In genomic region chr17:4127555-4127954, GRCh38 we compare ENCODE assay signal across 19 cellular contexts. TPM values are rescaled to one million over a fixed set of nuclear protein-coding genes. Genes with fewer than 3 reads are reported as not detected.
A peak's percentile ranks its signal among the peaks of the same experiment; 100 is the strongest.
DNase-seq lines count a peak whose midpoint lies in the region; ATAC-seq and TF ChIP-seq lines count a peak whose summit lies in the region.
"Had no signal": no experiment of that assay in that cellular context is flagged by ENCODE, and none has a peak within 500 bp of the region (broad histone marks: within the 10 kb centered on the region; RNA-seq: fewer than 3 reads in every experiment).

No MANE protein-coding gene starts in this region.

- H3K36me3 Mint-ChIP-seq in T-helper 17 cell (ENCODE audit: low read depth) = peaks cover 12% of the 10 kb centered on the region

- no peaks in the 10 kb centered on the region for H3K9me3 ChIP-seq in T-helper 17 cell (ENCODE audit: control insufficient read depth, low read length, poor library complexity, severe bottlenecking)

- no peak for TF ChIP-seq CTCF in GM12865 (IDR thresholded peaks at IDR 0.05; ENCODE audit: insufficient read depth, low read depth, low read length, missing control alignments)

- ATAC-seq in T-helper 17 cell (no peak), HG03354 (IDR thresholded peaks at IDR 0.05; ENCODE audit: poor library complexity, severe bottlenecking, unreplicated experiment) (no peak), HG02970 (IDR thresholded peaks at IDR 0.05; ENCODE audit: low FRiP score, unreplicated experiment) (no peak)

- no peak overlapping the region for H3K4me3 Mint-ChIP-seq in T-helper 17 cell
- H3K4me3 Mint-ChIP-seq: CD14-positive monocyte had no signal

- no peak overlapping the region for H3K4me3 ChIP-seq in GM12865 (ENCODE audit: low read depth, low read length)
- H3K4me3 ChIP-seq: GM12878 had no signal

- H3K4me1 Mint-ChIP-seq in T-helper 17 cell = peaks cover 45% of the 10 kb centered on the region

- no peaks in the 10 kb centered on the region for H3K27me3 Mint-ChIP-seq in T-helper 17 cell

- peak overlapping the region; percentile 47 for H3K27ac Mint-ChIP-seq in T-helper 17 cell

- DNase-seq in NCI-H2171 treated with DMSO at 0.1 percent for 48 hours (lab: John Stamatoyannopoulos, UW) = peak; percentile 7
- DNase-seq in NCI-H2171 (lab: John Stamatoyannopoulos, UW) = no peak
- DNase-seq in GM12865 (ENCODE audit: low read depth) = peak; percentile 34
- DNase-seq in T-helper 17 cell = no peak
- peak; percentile 22 for DNase-seq in iris pigment epithelial cell (ENCODE audit: low read depth)
- no peak for DNase-seq in GM03348 (ENCODE audit: low spot score)
- DNase-seq: DMS79 treated with DMSO at 0.1 percent for 48 hours; NCI-H1048; NCI-H1436; NCI-H1930; NCI-H446; NCI-H526 treated with DMSO at 0.1 percent for 48 hours; NK-92 treated with Interleukin-12 subunit alpha and Interleukin-12 subunit beta, amount 100 ng/mL, for 24 hours; OCI-M1; Right ventricle myocardium superior had no signal

RNA-seq across cellular contexts. Expression of gene ZZEF1, which starts 15.3 kb away (rescaled TPM):
- total RNA-seq in T-helper 17 cell = 100 to 1,000 TPM; 117 to 123 TPM

RNA-seq across cellular contexts. Expression of gene CYB5D2, which starts 15.4 kb away (rescaled TPM):
- total RNA-seq in T-helper 17 cell = 1 to 10 TPM; 7.8 to 8.2 TPM

Comparison
In these comparisons a context has a peak if more than half of its experiments do, and no peak if none do; other contexts are left out.
1. DNase-seq: peak in NCI-H2171 treated with DMSO at 0.1 percent for 48 hours (single experiment), GM12865 (single experiment) and iris pigment epithelial cell (single experiment); none in NCI-H2171 (single experiment), T-helper 17 cell (0 of 3) and GM03348 (single experiment).